In genomic region chr6:125197795-125198269, GRCh38 we compare ENCODE assay signal across 8 cellular contexts. TPM values are rescaled to one million over a fixed set of nuclear protein-coding genes. Genes with fewer than 3 reads are reported as not detected.
A peak's percentile ranks its signal among the peaks of the same experiment; 100 is the strongest.
DNase-seq lines count a peak whose midpoint lies in the region; ATAC-seq and TF ChIP-seq lines count a peak whose summit lies in the region.

No MANE protein-coding gene starts in this region.

- H3K4me3 ChIP-seq in HEK293 (ENCODE audit: low read depth, low read length) (no peak overlapping the region), adipocyte (ENCODE audit: low read length) (no peak overlapping the region), hepatocyte (no peak overlapping the region), trophoblast cell (ENCODE audit: low read depth, low read length) (no peak overlapping the region)

- CTCF ChIA-PET in HEK293 (lab: Yijun Ruan, JAX) = interaction anchor here (0.6 to 1.0 kb wide), 5 partner anchors 10 to 165 kb away, joined by 3 read pairs; no protein-coding TSS in a partner anchor

- peak overlapping the region; percentile 14 for H3K9ac ChIP-seq in adipocyte (ENCODE audit: low read length)
- H3K9ac ChIP-seq in trophoblast cell (ENCODE audit: low read length) = no peak overlapping the region

- no peak overlapping the region for H3K23ac ChIP-seq in trophoblast cell (ENCODE audit: low read length)

- H2BK120ac ChIP-seq in trophoblast cell (ENCODE audit: insufficient read depth, low read length, poor library complexity) = no peak overlapping the region

- H3K9me3 ChIP-seq in HEK293 (ENCODE audit: control insufficient read depth, insufficient read depth, low read depth, low read length) (no peaks in the 10 kb centered on the region), adipocyte (ENCODE audit: control insufficient read depth, low read length) (no peaks in the 10 kb centered on the region), hepatocyte (ENCODE audit: low read depth) (no peaks in the 10 kb centered on the region), trophoblast cell (ENCODE audit: insufficient read depth, low read depth, low read length) (no peaks in the 10 kb centered on the region)

- no peak overlapping the region for H3K18ac ChIP-seq in trophoblast cell (ENCODE audit: low read length)

- DNase-seq in adipocyte (ENCODE audit: low read depth) = peak; percentile 28
- DNase-seq in hepatocyte (ENCODE audit: low spot score) = peak; percentile 67
- peak; percentile 33 for DNase-seq in smooth muscle cell of the brain vasculature (ENCODE audit: low read depth, low spot score)
- DNase-seq in 8988T = no peak
- DNase-seq in NCI-H524 treated with DMSO at 0.1 percent for 48 hours (lab: John Stamatoyannopoulos, UW) = no peak
- no peak for DNase-seq in trophoblast cell

- H3K79me2 ChIP-seq in hepatocyte (no peaks in the 10 kb centered on the region), trophoblast cell (ENCODE audit: control insufficient read depth, insufficient read depth, low read length, poor library complexity) (peaks cover 2% of the 10 kb centered on the region)

- H4K91ac ChIP-seq in trophoblast cell (ENCODE audit: low read depth, low read length) = no peak overlapping the region

- H3K79me1 ChIP-seq in trophoblast cell (ENCODE audit: low read length) = no peaks in the 10 kb centered on the region

- H2AFZ ChIP-seq in hepatocyte = no peak overlapping the region
- H2AFZ ChIP-seq in trophoblast cell (ENCODE audit: insufficient read depth, low read length, poor library complexity) = no peak overlapping the region

- H3K36me3 ChIP-seq in HEK293 (ENCODE audit: control insufficient read depth in 2 of 2, insufficient read depth in 1 of 2, low read length in 2 of 2) (no peaks in the 10 kb centered on the region), adipocyte (ENCODE audit: control insufficient read depth, insufficient read depth, low read length, severe bottlenecking) (no peaks in the 10 kb centered on the region), hepatocyte (replicated peaks; ENCODE audit: insufficient read depth, low read depth) (no peaks in the 10 kb centered on the region), trophoblast cell (ENCODE audit: control insufficient read depth in 1 of 2, insufficient read depth in 2 of 2, low read length in 2 of 2) (no peaks in the 10 kb centered on the region)

- H3K4me2 ChIP-seq in hepatocyte (peak overlapping the region; percentile 4), trophoblast cell (ENCODE audit: low read length) (no peak overlapping the region)

- ATAC-seq in GM21447 (IDR thresholded peaks at IDR 0.05; ENCODE audit: unreplicated experiment) = no peak

- POLR2A ChIA-PET in HEK293 (lab: Yijun Ruan, JAX) = no interaction called here

- no peak overlapping the region for H3K4ac ChIP-seq in trophoblast cell (ENCODE audit: low read depth, low read length)

- peaks cover 14% of the 10 kb centered on the region for H3K4me1 ChIP-seq in HEK293 (ENCODE audit: control insufficient read depth, insufficient read depth, low read length)
- H3K4me1 ChIP-seq in adipocyte (ENCODE audit: control insufficient read depth, insufficient read depth, low read length) = peaks cover 45% of the 10 kb centered on the region
- H3K4me1 ChIP-seq in hepatocyte (ENCODE audit: insufficient read depth) = peaks cover 31% of the 10 kb centered on the region
- H3K4me1 ChIP-seq in trophoblast cell (ENCODE audit: control insufficient read depth in 1 of 2, insufficient read depth in 2 of 2, low read length in 2 of 2) = peaks cover 0 to 3% of the 10 kb centered on the region in 2 experiments

- TF ChIP-seq CTCF in HEK293 (tag by site-specific recombination; IDR thresholded peaks at IDR 0.05) (no peak), hepatocyte (IDR thresholded peaks at IDR 0.05; ENCODE audit: poor library complexity) (no peak)

- H3K27ac ChIP-seq in HEK293 (ENCODE audit: extremely low read depth, low read depth, low read length) (no peak overlapping the region), hepatocyte (peak overlapping the region; percentile 71), trophoblast cell (ENCODE audit: low read depth, low read length) (no peak overlapping the region)

- no peak overlapping the region for H2BK5ac ChIP-seq in trophoblast cell (ENCODE audit: low read depth, low read length, poor library complexity)

- H3K27me3 ChIP-seq in adipocyte (replicated peaks; ENCODE audit: control insufficient read depth, insufficient read depth, low read length) (no peaks in the 10 kb centered on the region), hepatocyte (no peaks in the 10 kb centered on the region), trophoblast cell (ENCODE audit: insufficient read depth, low read length) (no peaks in the 10 kb centered on the region)

- H3K9me2 ChIP-seq in hepatocyte (replicated peaks; ENCODE audit: insufficient read depth) = no peaks in the 10 kb centered on the region

- H3K14ac ChIP-seq in trophoblast cell (ENCODE audit: low read length) = no peak overlapping the region

- H4K12ac ChIP-seq in trophoblast cell (ENCODE audit: low read depth, low read length) = no peak overlapping the region

- no peak overlapping the region for H2AK5ac ChIP-seq in trophoblast cell (ENCODE audit: low read length)

- no peaks in the 10 kb centered on the region for H4K20me1 ChIP-seq in hepatocyte (ENCODE audit: insufficient read depth, poor library complexity, severe bottlenecking)

- 50% methylated on average over 3 of the region's 3 CpGs for WGBS in hepatocyte (ENCODE audit: low lambda C conversion rate, missing lambda C conversion rate)
- WGBS in trophoblast cell (ENCODE audit: extremely low coverage, insufficient coverage, insufficient read length) = no CpG with 5 or more reads among the region's 3 CpGs

- no peak overlapping the region for H2BK12ac ChIP-seq in trophoblast cell (ENCODE audit: low read length)

- no peak overlapping the region for H4K8ac ChIP-seq in trophoblast cell (ENCODE audit: low read depth, low read length)

TF ChIP-seq in HEK293, 187 proteins besides CTCF, POLR2A, EP300 and RAD21 (continues in another document):
- TF ChIP-seq ZBTB44 (tag by site-specific recombination; IDR thresholded peaks at IDR 0.05) (no peak), PRDM10 (tag by site-specific recombination; IDR thresholded peaks at IDR 0.05) (peak; percentile 48; the same call in 1 of the 2 replicates), ZIC2 (tag by site-specific recombination; IDR thresholded peaks at IDR 0.05) (0 out of 2 replicates have a peak, but pooled peaks have one; percentile 13), ZBTB17 (tag by site-specific recombination; IDR thresholded peaks at IDR 0.05) (peak; percentile 49; the same call in 1 of the 2 replicates), ZNF837 (tag by site-specific recombination; IDR thresholded peaks at IDR 0.05) (no peak), ZNF596 (tag by site-specific recombination; IDR thresholded peaks at IDR 0.05) (no peak), ZNF114 (tag by site-specific recombination; IDR thresholded peaks at IDR 0.05) (no peak), ZNF16 (tag by site-specific recombination; IDR thresholded peaks at IDR 0.05; ENCODE audit: low read depth) (no peak), ZNF302 (tag by site-specific recombination; IDR thresholded peaks at IDR 0.05; ENCODE audit: low read depth) (no peak), GLI4 (tag by site-specific recombination; IDR thresholded peaks at IDR 0.05) (no peak), ZSCAN30 (tag by site-specific recombination; IDR thresholded peaks at IDR 0.05) (no peak), TRIM28 (IDR thresholded peaks at IDR 0.05; ENCODE audit: borderline replicate concordance, low read length) (peak; percentile 57), ZNF600 (tag by site-specific recombination; IDR thresholded peaks at IDR 0.05) (peak; percentile 49; the same call in 1 of the 2 replicates), ZBTB20 (tag by site-specific recombination; IDR thresholded peaks at IDR 0.05) (peak; percentile 46), ZBTB48 (tag by site-specific recombination; IDR thresholded peaks at IDR 0.05) (peak; percentile 96), SALL2 (tag by site-specific recombination; IDR thresholded peaks at IDR 0.05; ENCODE audit: borderline replicate concordance) (no peak)

RNA-seq across cellular contexts. Expression of gene TPD52L1, which starts 44.3 kb away (rescaled TPM):
- total RNA-seq in hepatocyte = 182 and 197 TPM in 2 replicates
- polyA plus RNA-seq in hepatocyte = 171 and 190 TPM in 2 replicates
- 65.5 and 66.4 TPM in 2 replicates for polyA plus RNA-seq in trophoblast cell (2013)

Comparison
In these comparisons a context has a peak if more than half of its experiments do, and no peak if none do; other contexts are left out.
1. DNase-seq: peak in adipocyte (single experiment), hepatocyte (single experiment) and smooth muscle cell of the brain vasculature (single experiment); none in 8988T (single experiment), NCI-H524 treated with DMSO at 0.1 percent for 48 hours (single experiment) and trophoblast cell (0 of 2).